ENCODE assay signal across 18 cellular contexts in genomic region chrX:97224148-97224547, GRCh38.
DNase-seq lines count a peak whose midpoint lies in the region; ATAC-seq, FAIRE-seq and TF ChIP-seq lines count a peak whose summit lies in the region.
"Had no signal": no experiment of that assay in that cellular context is flagged by ENCODE, and none has a peak within 500 bp of the region (broad histone marks: within the 10 kb centered on the region; RNA-seq: fewer than 3 reads in every experiment).

No MANE protein-coding gene starts in this region.

- H3K4me3 Mint-ChIP-seq in astrocyte (ENCODE audit: unreplicated experiment), result no peak overlapping the region
- no peak overlapping the region for H3K4me3 Mint-ChIP-seq in activated T-cell treated with anti-CD3 and anti-CD28 coated beads, Interleukin-2, amount 50 U/mL, for 72 hours
- H3K4me3 Mint-ChIP-seq: CD14-positive monocyte; CD4-positive, alpha-beta memory T cell; GM23338 had no signal

- H3K27ac ChIP-seq in A549 (no peak overlapping the region), astrocyte (ENCODE audit: low read depth, low read length) (no peak overlapping the region), pancreas (no peak overlapping the region)
- H3K27ac ChIP-seq: 22Rv1, BLaER1 had no signal

- H3K4me1 Mint-ChIP-seq in astrocyte (ENCODE audit: low read depth, unreplicated experiment), result peaks cover under 1% of the 10 kb centered on the region
- peaks cover 4% of the 10 kb centered on the region for H3K4me1 Mint-ChIP-seq in activated T-cell treated with anti-CD3 and anti-CD28 coated beads, Interleukin-2, amount 50 U/mL, for 72 hours (ENCODE audit: low read depth)
- H3K4me1 Mint-ChIP-seq: CD4-positive, alpha-beta memory T cell; GM23338 had no signal

- TF ChIP-seq EP300 in A549 (IDR thresholded peaks at IDR 0.05), result no peak

- WGBS in A549 (ENCODE audit: missing lambda C conversion rate), result 96% methylated on average over 1 of the region's 1 CpG
- WGBS in pancreas, 2 donors, result 86 to 93% methylated on average over 1 of the region's 1 CpG

- H3K4me2 ChIP-seq in A549, result no peak overlapping the region
- no peak overlapping the region for H3K4me2 ChIP-seq in astrocyte (ENCODE audit: low read length)
- H3K4me2 ChIP-seq: BLaER1, GM23338 had no signal

- H3K79me2 ChIP-seq in astrocyte (ENCODE audit: insufficient read depth, low read length), result no peaks in the 10 kb centered on the region

- no peaks in the 10 kb centered on the region for H3K36me3 ChIP-seq in astrocyte (ENCODE audit: insufficient read depth, low read length)
- no peaks in the 10 kb centered on the region for H3K36me3 ChIP-seq in pancreas
- H3K36me3 ChIP-seq: BLaER1 had no signal

- H3K9me3 Mint-ChIP-seq in astrocyte (ENCODE audit: unreplicated experiment), result no peaks in the 10 kb centered on the region
- H3K9me3 Mint-ChIP-seq in activated T-cell treated with anti-CD3 and anti-CD28 coated beads, Interleukin-2, amount 50 U/mL, for 72 hours, result no peaks in the 10 kb centered on the region
- H3K9me3 Mint-ChIP-seq: CD4-positive, alpha-beta memory T cell; GM23338 had no signal

- H3K4me1 ChIP-seq in A549, result no peaks in the 10 kb centered on the region
- no peaks in the 10 kb centered on the region for H3K4me1 ChIP-seq in astrocyte (ENCODE audit: insufficient read depth, low read length)
- H3K4me1 ChIP-seq in pancreas, result no peaks in the 10 kb centered on the region
- H3K4me1 ChIP-seq: BLaER1 had no signal

- H3K4me3 ChIP-seq in A549, result no peak overlapping the region
- no peak overlapping the region for H3K4me3 ChIP-seq in astrocyte (ENCODE audit: insufficient read depth, low read depth, low read length)
- H3K4me3 ChIP-seq in pancreas, result no peak overlapping the region
- H3K4me3 ChIP-seq: BLaER1, GM23338 had no signal

- no peaks in the 10 kb centered on the region for H3K36me3 Mint-ChIP-seq in astrocyte (ENCODE audit: low read depth, unreplicated experiment)
- no peaks in the 10 kb centered on the region for H3K36me3 Mint-ChIP-seq in activated T-cell treated with anti-CD3 and anti-CD28 coated beads, Interleukin-2, amount 50 U/mL, for 72 hours (ENCODE audit: insufficient read depth in 2 of 2)
- H3K36me3 Mint-ChIP-seq: CD14-positive monocyte; CD4-positive, alpha-beta memory T cell had no signal

- no peak for TF ChIP-seq CTCF in A549 (IDR thresholded peaks at IDR 0.05)
- no peak for TF ChIP-seq CTCF in astrocyte (IDR thresholded peaks at IDR 0.05; ENCODE audit: insufficient read depth, low read depth, low read length)
- no peak for TF ChIP-seq CTCF in pancreas (IDR thresholded peaks at IDR 0.05)

- H2AFZ ChIP-seq in astrocyte (ENCODE audit: low read depth, low read length), result no peak overlapping the region
- H2AFZ ChIP-seq: GM23338 had no signal

- CTCF ChIA-PET in A549 (lab: Yijun Ruan, JAX), result no interaction called here

- H4K20me1 ChIP-seq in astrocyte (ENCODE audit: insufficient read depth, low read length), result no peaks in the 10 kb centered on the region

- intact Hi-C loops in pancreas (cut with DNase I), result no loop called here

- no peak overlapping the region for H3K27ac Mint-ChIP-seq in astrocyte (ENCODE audit: unreplicated experiment)
- no peak overlapping the region for H3K27ac Mint-ChIP-seq in activated T-cell treated with anti-CD3 and anti-CD28 coated beads, Interleukin-2, amount 50 U/mL, for 72 hours
- H3K27ac Mint-ChIP-seq: CD4-positive, alpha-beta memory T cell; GM23338 had no signal

- no peak for TF ChIP-seq POLR2A in A549 (IDR thresholded peaks at IDR 0.05; ENCODE audit: low read length)

- FAIRE-seq in A549 (lab: Jason Lieb, UNC) (peak; percentile 18), astrocyte (lab: Jason Lieb, UNC) (peak; percentile 79), pancreas (lab: Jason Lieb, UNC) (peak; percentile 41)
- FAIRE-seq: G401.6, H54 had no signal

- no peak for DNase-seq in A549 (ENCODE audit: low read depth in 1 of 2, low spot score in 1 of 2)
- peak; percentile 32 to 78 for DNase-seq in NCI-H524 (lab: John Stamatoyannopoulos, UW)
- no peak for DNase-seq in astrocyte (ENCODE audit: low read depth)
- DNase-seq in pancreas, result no peak
- DNase-seq in activated T-cell treated with anti-CD3 and anti-CD28 coated beads, Interleukin-2, amount 50 U/mL, for 72 hours, result no peak
- no peak for DNase-seq in COLO668 (lab: John Stamatoyannopoulos, UW; ENCODE audit: unreplicated experiment)
- DNase-seq in DMS53 treated with DMSO at 0.1 percent for 48 hours (lab: John Stamatoyannopoulos, UW; ENCODE audit: unreplicated experiment), result no peak
- DNase-seq: Calu3; CD4-positive, alpha-beta memory T cell; DMS 273 treated with DMSO at 0.1 percent for 48 hours; DMS53; HCEC 1CT had no signal

- no peaks in the 10 kb centered on the region for H3K9me3 ChIP-seq in A549
- no peaks in the 10 kb centered on the region for H3K9me3 ChIP-seq in astrocyte (ENCODE audit: insufficient read depth, low read depth, low read length)
- H3K9me3 ChIP-seq in pancreas, result no peaks in the 10 kb centered on the region
- H3K9me3 ChIP-seq: BLaER1 had no signal

- TF ChIP-seq RAD21 in A549 (conservative IDR thresholded peaks at IDR 0.05 in 1 of 2, IDR thresholded peaks at IDR 0.05 in 1 of 2), result no peak

- no peaks in the 10 kb centered on the region for H3K27me3 Mint-ChIP-seq in astrocyte (ENCODE audit: low read depth, unreplicated experiment)
- H3K27me3 Mint-ChIP-seq in activated T-cell treated with anti-CD3 and anti-CD28 coated beads, Interleukin-2, amount 50 U/mL, for 72 hours (ENCODE audit: low read depth), result no peaks in the 10 kb centered on the region
- H3K27me3 Mint-ChIP-seq: CD4-positive, alpha-beta memory T cell had no signal

- H3K27me3 ChIP-seq in astrocyte (ENCODE audit: insufficient read depth, low read length) (no peaks in the 10 kb centered on the region), pancreas (no peaks in the 10 kb centered on the region)

- POLR2A ChIA-PET in A549 (lab: Yijun Ruan, JAX), result no interaction called here

- no peak overlapping the region for H3K9ac ChIP-seq in astrocyte (ENCODE audit: low read length)
- H3K9ac ChIP-seq: BLaER1 had no signal

- ATAC-seq in A549 (no peak), pancreas (no peak)
- ATAC-seq in activated T-cell treated with anti-CD3 and anti-CD28 coated beads, Interleukin-2, amount 50 U/mL, for 72 hours (replicated peaks in 1 of 2), result no peak
- ATAC-seq: GM23338 had no signal

TF ChIP-seq in A549, 52 proteins besides CTCF, POLR2A, EP300 and RAD21:
- TF ChIP-seq CBX8 (IDR thresholded peaks at IDR 0.05), result no peak
- TF ChIP-seq MAZ (IDR thresholded peaks at IDR 0.05; ENCODE audit: borderline replicate concordance, low read depth, low read length), result no peak
- no peak for TF ChIP-seq ZNF302 (CRISPR knock-in tag; IDR thresholded peaks at IDR 0.05)
- no peak for TF ChIP-seq NFE2L2 (conservative IDR thresholded peaks at IDR 0.05; ENCODE audit: low read length)
- no peak for TF ChIP-seq EHF (CRISPR knock-in tag; IDR thresholded peaks at IDR 0.05)
- TF ChIP-seq HOXA7 (CRISPR knock-in tag; IDR thresholded peaks at IDR 0.05), result no peak
- no peak for TF ChIP-seq PHF8 (IDR thresholded peaks at IDR 0.05; ENCODE audit: borderline replicate concordance, low read depth)
- no peak for TF ChIP-seq HES2 (IDR thresholded peaks at IDR 0.05)
- TF ChIP-seq JUN (IDR thresholded peaks at IDR 0.05), result no peak
- no peak for TF ChIP-seq FOXS1 (CRISPR knock-in tag; IDR thresholded peaks at IDR 0.05)
- no peak for TF ChIP-seq E2F6 (IDR thresholded peaks at IDR 0.05; ENCODE audit: borderline replicate concordance, low read depth)
- no peak for TF ChIP-seq CEBPB (IDR thresholded peaks at IDR 0.05)
- no peak for TF ChIP-seq HDAC2 (IDR thresholded peaks at IDR 0.05)
- no peak for TF ChIP-seq SREBF2 (IDR thresholded peaks at IDR 0.05)
- TF ChIP-seq GATA3 (IDR thresholded peaks at IDR 0.05; ENCODE audit: borderline replicate concordance), result no peak
- TF ChIP-seq PBX3 (IDR thresholded peaks at IDR 0.05), result no peak
- no peak for TF ChIP-seq POLR2AphosphoS2 (conservative IDR thresholded peaks at IDR 0.05; ENCODE audit: low read length)
- TF ChIP-seq CBX2 (IDR thresholded peaks at IDR 0.05; ENCODE audit: borderline replicate concordance, low read depth), result no peak

Comparison
In these comparisons a context has a peak if more than half of its experiments do, and no peak if none do; other contexts are left out.
1. DNase-seq: peak in NCI-H524 (2 of 2); none in A549 (0 of 2), astrocyte (single experiment), pancreas (0 of 6), activated T-cell treated with anti-CD3 and anti-CD28 coated beads, Interleukin-2, amount 50 U/mL, for 72 hours (0 of 2), COLO668 (single experiment) and DMS53 treated with DMSO at 0.1 percent for 48 hours (single experiment).